ENCODE assay signal across 16 cellular contexts in the genomic region with DNA sequence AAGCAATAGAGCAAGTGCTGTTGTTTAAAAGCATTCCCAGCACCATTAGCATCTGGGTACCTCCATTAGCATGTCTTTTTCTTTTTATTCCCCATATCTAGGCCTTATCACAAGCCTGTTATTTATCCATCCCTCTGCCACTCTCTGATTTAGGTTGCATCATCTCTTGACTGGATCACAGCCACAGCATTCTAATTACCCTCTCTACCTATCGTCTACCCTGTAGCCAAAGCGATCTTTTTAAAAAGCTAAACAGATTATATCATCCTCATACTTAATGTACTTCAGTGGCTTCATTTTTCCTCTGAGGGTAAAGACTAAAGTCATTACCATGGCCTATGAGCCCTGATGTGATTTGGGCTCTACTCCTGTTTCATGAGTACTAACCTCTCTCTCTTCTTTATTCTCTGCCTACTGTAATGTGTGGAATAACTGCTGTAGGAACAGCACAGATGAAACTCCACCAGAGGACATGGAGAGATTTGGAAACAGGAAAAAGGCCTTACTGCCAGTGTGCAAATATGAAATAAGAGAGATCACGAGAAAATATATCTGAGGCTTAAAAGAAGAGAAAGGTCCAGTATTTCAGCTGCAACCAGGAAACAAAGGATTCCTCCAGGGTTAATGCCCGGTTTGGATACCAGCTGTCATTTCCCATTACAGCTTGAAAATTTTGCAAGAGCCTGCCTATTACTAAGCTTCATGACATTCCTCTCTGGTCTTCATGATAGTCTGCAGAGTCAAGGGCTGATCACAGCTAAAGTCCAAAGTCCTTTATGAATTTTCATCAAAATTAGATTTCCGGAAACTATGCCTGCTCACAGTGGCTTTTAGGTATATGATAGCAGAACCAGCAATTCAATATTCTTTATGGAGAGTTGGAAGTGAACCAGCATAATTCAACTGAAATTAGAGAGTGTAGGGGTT.
A peak's percentile ranks its signal among the peaks of the same experiment; 100 is the strongest.
DNase-seq lines count a peak whose midpoint lies in the region; ATAC-seq and TF ChIP-seq lines count a peak whose summit lies in the region.
"Had no signal": no experiment of that assay in that cellular context is flagged by ENCODE, and none has a peak within 500 bp of the region (broad histone marks: within the 10 kb centered on the region; RNA-seq: fewer than 3 reads in every experiment).

No MANE protein-coding gene starts in this region.

- H3K36me3 ChIP-seq in neural progenitor cell, result no peaks in the 10 kb centered on the region
- H3K36me3 ChIP-seq: BLaER1 treated with 17β-estradiol and CSF1 and Interleukin-3, amounts not matched to agents 10 nM and 100 nM; Peyer's patch had no signal

- H3K4me2 ChIP-seq in neural progenitor cell, result no peak overlapping the region
- H3K4me2 ChIP-seq: BLaER1 treated with 17β-estradiol and CSF1 and Interleukin-3, amounts not matched to agents 10 nM and 100 nM had no signal

- H3K27me3 ChIP-seq in neural progenitor cell, result no peaks in the 10 kb centered on the region
- H3K27me3 ChIP-seq: BLaER1 treated with 17β-estradiol and CSF1 and Interleukin-3, amounts not matched to agents 10 nM and 100 nM; Peyer's patch; testis had no signal

- H3K9me3 ChIP-seq in neural progenitor cell (ENCODE audit: low read depth), result no peaks in the 10 kb centered on the region
- H3K9me3 ChIP-seq: Peyer's patch, testis had no signal

- no peaks in the 10 kb centered on the region for H3K4me1 Mint-ChIP-seq in activated CD4-positive, alpha-beta T cell treated with anti-CD3 and anti-CD28 coated beads for 36 hours
- H3K4me1 Mint-ChIP-seq in neural progenitor cell, result peaks cover 12% of the 10 kb centered on the region

- no peak overlapping the region for H3K27ac ChIP-seq in neural progenitor cell
- H3K27ac ChIP-seq: BLaER1 treated with 17β-estradiol and CSF1 and Interleukin-3, amounts not matched to agents 10 nM and 100 nM; Peyer's patch; testis had no signal

- no peaks in the 10 kb centered on the region for H4K20me1 ChIP-seq in neural progenitor cell (ENCODE audit: low read depth)
- H4K20me1 ChIP-seq: BLaER1 treated with 17β-estradiol and CSF1 and Interleukin-3, amounts not matched to agents 10 nM and 100 nM had no signal

- no peak overlapping the region for H3K27ac Mint-ChIP-seq in activated CD4-positive, alpha-beta T cell treated with anti-CD3 and anti-CD28 coated beads for 36 hours
- H3K27ac Mint-ChIP-seq in neural progenitor cell, result no peak overlapping the region
- H3K27ac Mint-ChIP-seq: HFFc6, progenitor cell of endocrine pancreas had no signal

- H3K4me3 Mint-ChIP-seq in activated CD4-positive, alpha-beta T cell treated with anti-CD3 and anti-CD28 coated beads for 36 hours, result no peak overlapping the region
- H3K4me3 Mint-ChIP-seq in neural progenitor cell, result no peak overlapping the region
- H3K4me3 Mint-ChIP-seq: HFFc6 had no signal

- intact Hi-C loops in activated CD4-positive, alpha-beta T cell treated with anti-CD3 and anti-CD28 coated beads for 36 hours (cut with DNase I, micrococcal nuclease), result no loop called here

- CTCF ChIA-PET in activated CD4-positive, alpha-beta T cell treated with anti-CD3 and anti-CD28 coated beads for 36 hours (lab: Charles Lee), result no interaction called here

- TF ChIP-seq CTCF in cardiac fibroblast (IDR thresholded peaks at IDR 0.05; ENCODE audit: low read depth, low read length) (no peak), neural progenitor cell (IDR thresholded peaks at IDR 0.05) (no peak)

- no peaks in the 10 kb centered on the region for H3F3A ChIP-seq in neural progenitor cell (ENCODE audit: low read depth)

- ATAC-seq in activated CD4-positive, alpha-beta T cell treated with anti-CD3 and anti-CD28 coated beads for 36 hours, result no peak
- no peak for ATAC-seq in GM18867 (IDR thresholded peaks at IDR 0.05; ENCODE audit: unreplicated experiment)
- ATAC-seq in HG02588 (IDR thresholded peaks at IDR 0.05; ENCODE audit: unreplicated experiment), result no peak
- ATAC-seq: activated CD4-positive, CD25-positive, alpha-beta regulatory T cell treated with anti-CD3 and anti-CD28 coated beads, Interleukin-2, amount 50 U/mL, for 24 hours had no signal

- H2AFZ ChIP-seq in neural progenitor cell (replicated peaks), result no peak overlapping the region

- H3K9me3 Mint-ChIP-seq in activated CD4-positive, alpha-beta T cell treated with anti-CD3 and anti-CD28 coated beads for 36 hours (ENCODE audit: low read depth), result peaks cover 9% of the 10 kb centered on the region
- no peaks in the 10 kb centered on the region for H3K9me3 Mint-ChIP-seq in neural progenitor cell

- H3K9ac ChIP-seq in neural progenitor cell, result no peak overlapping the region
- H3K9ac ChIP-seq: BLaER1 treated with 17β-estradiol and CSF1 and Interleukin-3, amounts not matched to agents 10 nM and 100 nM had no signal

- no peaks in the 10 kb centered on the region for H3K79me2 ChIP-seq in neural progenitor cell (ENCODE audit: low read depth)

- no peaks in the 10 kb centered on the region for H3K36me3 Mint-ChIP-seq in activated CD4-positive, alpha-beta T cell treated with anti-CD3 and anti-CD28 coated beads for 36 hours (ENCODE audit: low read depth)
- no peaks in the 10 kb centered on the region for H3K36me3 Mint-ChIP-seq in neural progenitor cell

- H3K4me1 ChIP-seq in neural progenitor cell, result no peaks in the 10 kb centered on the region
- H3K4me1 ChIP-seq: Peyer's patch, testis had no signal

- DNase-seq in AG08395 (ENCODE audit: low spot score), result peak; percentile 52
- peak; percentile 24 for DNase-seq in NCI-H1436 (lab: John Stamatoyannopoulos, UW)
- DNase-seq in cardiac fibroblast (ENCODE audit: low read depth in 2 of 2), result peak; percentile 70 to 80
- DNase-seq in left kidney (ENCODE audit: low read depth, low spot score), result peak; percentile 23
- DNase-seq in activated CD4-positive, alpha-beta T cell treated with anti-CD3 and anti-CD28 coated beads for 36 hours, result no peak
- DNase-seq in neural progenitor cell (ENCODE audit: low spot score), result no peak
- DNase-seq: activated gamma-delta T cell treated with Interleukin-2 at 50 U/mL for 16 hours, NCI-H187 treated with DMSO at 0.1 percent for 48 hours, Peyer's patch, testis had no signal

- POLR2A ChIA-PET in activated CD4-positive, alpha-beta T cell treated with anti-CD3 and anti-CD28 coated beads for 36 hours (lab: Charles Lee), result no interaction called here

- H3K4me3 ChIP-seq in cardiac fibroblast (replicated peaks in 1 of 2; ENCODE audit: low read depth in 2 of 2, low read length in 2 of 2) (no peak overlapping the region), neural progenitor cell (no peak overlapping the region)
- H3K4me3 ChIP-seq: BLaER1 treated with 17β-estradiol and CSF1 and Interleukin-3, amounts not matched to agents 10 nM and 100 nM; Peyer's patch; testis had no signal

- H3K27me3 Mint-ChIP-seq in activated CD4-positive, alpha-beta T cell treated with anti-CD3 and anti-CD28 coated beads for 36 hours, result no peaks in the 10 kb centered on the region
- H3K27me3 Mint-ChIP-seq in neural progenitor cell (ENCODE audit: insufficient read depth, low read depth), result no peaks in the 10 kb centered on the region
- H3K27me3 Mint-ChIP-seq: progenitor cell of endocrine pancreas had no signal

Comparison
In these comparisons a context has a peak if more than half of its experiments do, and no peak if none do; other contexts are left out.
1. DNase-seq: peak in AG08395 (single experiment), NCI-H1436 (single experiment), cardiac fibroblast (2 of 2) and left kidney (single experiment); none in activated CD4-positive, alpha-beta T cell treated with anti-CD3 and anti-CD28 coated beads for 36 hours (single experiment) and neural progenitor cell (single experiment).